26 cellular contexts compared by ENCODE assay signal in genomic region chr10:15146366-15146765, GRCh38. TPM values are rescaled to one million over a fixed set of nuclear protein-coding genes. Genes with fewer than 3 reads are reported as not detected.
A peak's percentile ranks its signal among the peaks of the same experiment; 100 is the strongest.
DNase-seq lines count a peak whose midpoint lies in the region; ATAC-seq, FAIRE-seq and TF ChIP-seq lines count a peak whose summit lies in the region.
"Had no signal": no experiment of that assay in that cellular context is flagged by ENCODE, and none has a peak within 500 bp of the region (broad histone marks: within the 10 kb centered on the region; RNA-seq: fewer than 3 reads in every experiment).

No MANE protein-coding gene starts in this region.

- TF ChIP-seq POLR2A in endothelial cell of umbilical vein (IDR thresholded peaks at IDR 0.05; ENCODE audit: low read depth, low read length), result no peak

- DNase-seq in ELF-1 (ENCODE audit: low read depth, low spot score), result peak; percentile 43
- peak; percentile 83 for DNase-seq in NCI-H146 treated with DMSO at 0.1 percent for 48 hours (lab: John Stamatoyannopoulos, UW; ENCODE audit: unreplicated experiment)
- peak; percentile 20 for DNase-seq in endothelial cell of umbilical vein (ENCODE audit: low read depth, low spot score)
- DNase-seq in NOMO-1 (lab: John Stamatoyannopoulos, UW; ENCODE audit: unreplicated experiment in 2 of 2), result no peak
- DNase-seq: activated CD4-positive, alpha-beta T cell treated with anti-CD3 and anti-CD28 coated beads, Interleukin-2, amount 50 U/mL, for 1 hour; activated CD8-positive, alpha-beta memory T cell treated with anti-CD3 and anti-CD28 coated beads, Interleukin-2, amount 50 U/mL, for 4 hours; activated gamma-delta T cell; amniotic stem cell; cortex of kidney; GF-D8; GM23248; heart left ventricle; immature natural killer cell; left lung; NCI-H510A treated with DMSO at 0.1 percent for 48 hours; PC-3; SIG-M5; stimulated activated CD4-positive, alpha-beta T cell treated with anti-CD3 and anti-CD28 coated beads, Interleukin-2, amount 100 ng/mL, for 24 hours; stimulated activated naive CD4-positive, alpha-beta T cell treated with Interleukin-2 at 50 U/mL for 16 hours; T-helper 1 cell; thyroid gland had no signal

- H3K9ac ChIP-seq in BLaER1 treated with 17β-estradiol and CSF1 and Interleukin-3, amounts not matched to agents 10 nM and 100 nM, result no peak overlapping the region
- H3K9ac ChIP-seq in endothelial cell of umbilical vein (replicated peaks; ENCODE audit: extremely low read depth, insufficient read depth, low read length), result no peak overlapping the region
- H3K9ac ChIP-seq: GM23248 had no signal

- ATAC-seq in GM18870 (IDR thresholded peaks at IDR 0.05; ENCODE audit: unreplicated experiment) (no peak), HG03342 (IDR thresholded peaks at IDR 0.05; ENCODE audit: unreplicated experiment) (no peak)
- ATAC-seq: left lung, PC-3 had no signal

- H3K4me2 ChIP-seq in BLaER1 treated with 17β-estradiol and CSF1 and Interleukin-3, amounts not matched to agents 10 nM and 100 nM, result peak overlapping the region in 6 of 11 experiments; percentile 6 to 35 (median 24); a peak in 6 of 22 replicates
- no peak overlapping the region for H3K4me2 ChIP-seq in endothelial cell of umbilical vein (ENCODE audit: insufficient read depth, low read length)

- peaks cover 3 to 30% (median 22%) of the 10 kb centered on the region in 10 experiments for H3K4me1 ChIP-seq in BLaER1 treated with 17β-estradiol and CSF1 and Interleukin-3, amounts not matched to agents 10 nM and 100 nM
- peaks cover 24% of the 10 kb centered on the region for H3K4me1 ChIP-seq in endothelial cell of umbilical vein (ENCODE audit: control insufficient read depth, extremely low read depth, insufficient read depth, low read length)
- H3K4me1 ChIP-seq: left lung had no signal

- intact Hi-C loops in endothelial cell of umbilical vein (cut with micrococcal nuclease), result loop anchor here (5.0 kb wide), 1 partner anchor 226 kb away; the partner anchor contains the start of gene FAM171A1

- H3K9me3 ChIP-seq in BLaER1 treated with 17β-estradiol and CSF1 and Interleukin-3, amounts not matched to agents 10 nM and 100 nM (replicated peaks in 1 of 11), result peaks cover 0 to 12% (median 0%) of the 10 kb centered on the region in 11 experiments; a peak in 4 of 22 replicates
- H3K9me3 ChIP-seq in endothelial cell of umbilical vein (replicated peaks; ENCODE audit: control insufficient read depth, insufficient read depth, low read length), result no peaks in the 10 kb centered on the region
- H3K9me3 ChIP-seq: heart left ventricle, left lung, prostate gland, thyroid gland had no signal

- no peaks in the 10 kb centered on the region for H3K27me3 ChIP-seq in BLaER1 treated with 17β-estradiol and CSF1 and Interleukin-3, amounts not matched to agents 10 nM and 100 nM
- H3K27me3 ChIP-seq in endothelial cell of umbilical vein (ENCODE audit: control insufficient read depth in 2 of 2, insufficient read depth in 2 of 2, low read length in 2 of 2), result no peaks in the 10 kb centered on the region
- H3K27me3 ChIP-seq: heart left ventricle, left lung, thyroid gland had no signal

- peaks cover 0 to 5% (median 0%) of the 10 kb centered on the region in 11 experiments; a peak in 1 of 22 replicates for H4K20me1 ChIP-seq in BLaER1 treated with 17β-estradiol and CSF1 and Interleukin-3, amounts not matched to agents 10 nM and 100 nM
- peaks cover 2% of the 10 kb centered on the region for H4K20me1 ChIP-seq in endothelial cell of umbilical vein (replicated peaks; ENCODE audit: control insufficient read depth, extremely low read depth, insufficient read depth, low read length)

- CTCF ChIA-PET in endothelial cell of umbilical vein (lab: Charles Lee), result interaction anchor here (1.0 to 3.8 kb wide), 2 partner anchors 22 to 233 kb away, joined by 3 to 23 read pairs; partner anchors contain the start of gene NMT2

- H2AFZ ChIP-seq in endothelial cell of umbilical vein (ENCODE audit: low read depth, low read length), result no peak overlapping the region
- H2AFZ ChIP-seq: GM23248 had no signal

- no peaks in the 10 kb centered on the region for H3K36me3 ChIP-seq in BLaER1 treated with 17β-estradiol and CSF1 and Interleukin-3, amounts not matched to agents 10 nM and 100 nM
- H3K36me3 ChIP-seq in endothelial cell of umbilical vein (ENCODE audit: control insufficient read depth in 2 of 2, extremely low read depth in 1 of 2, insufficient read depth in 2 of 2, low read length in 2 of 2), result no peaks in the 10 kb centered on the region
- H3K36me3 ChIP-seq: heart left ventricle, left lung, prostate gland, thyroid gland had no signal

- H3K4me3 ChIP-seq in BLaER1 treated with 17β-estradiol and CSF1 and Interleukin-3, amounts not matched to agents 10 nM and 100 nM, result no peak overlapping the region
- H3K4me3 ChIP-seq in endothelial cell of umbilical vein (replicated peaks in 1 of 3; ENCODE audit: insufficient read depth in 1 of 3, low read depth in 1 of 3, low read length in 3 of 3), result no peak overlapping the region
- H3K4me3 ChIP-seq: GM23248, heart left ventricle, left lung, prostate gland, thyroid gland had no signal

- no peak for TF ChIP-seq CTCF in endothelial cell of umbilical vein (IDR thresholded peaks at IDR 0.05; ENCODE audit: extremely low read depth in 1 of 2, insufficient read depth in 1 of 2, low read depth in 1 of 2, low read length in 2 of 2)

- H3K79me2 ChIP-seq in endothelial cell of umbilical vein (ENCODE audit: control insufficient read depth, insufficient read depth, low read length), result peaks cover 92% of the 10 kb centered on the region

- FAIRE-seq in endothelial cell of umbilical vein (lab: Jason Lieb, UNC), result peak; percentile 43
- FAIRE-seq: GM19239 had no signal

- BruUV-seq in endothelial cell of umbilical vein (replicated peaks; lab: Mats Ljungman, UMichigan), result no TSS peak

- no peaks in the 10 kb centered on the region for H3K9me1 ChIP-seq in endothelial cell of umbilical vein (replicated peaks; ENCODE audit: control insufficient read depth, extremely low read depth, insufficient read depth, low read length)

- dilution Hi-C loops in endothelial cell of umbilical vein (cut with MboI; ENCODE audit: extremely low pct_ligation_motif_present, low sequenced_read_pairs), result no loop called here

- POLR2A ChIA-PET in endothelial cell of umbilical vein (lab: Charles Lee), result no interaction called here

- H3K27ac ChIP-seq in BLaER1 treated with 17β-estradiol and CSF1 and Interleukin-3, amounts not matched to agents 10 nM and 100 nM, result no peak overlapping the region
- no peak overlapping the region for H3K27ac ChIP-seq in endothelial cell of umbilical vein (ENCODE audit: insufficient read depth, low read depth, low read length)
- H3K27ac ChIP-seq: GM23248, heart left ventricle, left lung, prostate gland, thyroid gland had no signal

TF ChIP-seq in endothelial cell of umbilical vein, 7 proteins besides CTCF, POLR2A, EP300 and RAD21:
- TF ChIP-seq JUN (IDR thresholded peaks at IDR 0.05; ENCODE audit: borderline replicate concordance, insufficient read depth, insufficient read length, low read depth) (no peak), FOS (IDR thresholded peaks at IDR 0.05; ENCODE audit: borderline replicate concordance, insufficient read depth, low read length) (no peak), MYC (IDR thresholded peaks at IDR 0.05; ENCODE audit: low read depth, low read length) (no peak), EZH2 (IDR thresholded peaks at IDR 0.05; ENCODE audit: borderline replicate concordance, low read depth, low read length, severe bottlenecking) (no peak), MAX (IDR thresholded peaks at IDR 0.05; ENCODE audit: insufficient read depth, insufficient read length) (no peak), GATA2 (IDR thresholded peaks at IDR 0.05; ENCODE audit: insufficient read depth, insufficient read length, low read depth, low read length) (no peak), POLR2AphosphoS5 (IDR thresholded peaks at IDR 0.05; ENCODE audit: insufficient read depth, low read depth, low read length) (no peak)

RNA-seq across cellular contexts. Expression of gene NMT2, which starts 22.1 kb away (rescaled TPM):
- 109 and 110 TPM in 2 replicates for total RNA-seq in endothelial cell of umbilical vein
- polyA plus RNA-seq in endothelial cell of umbilical vein, result 31.9 and 39.0 TPM in 2 replicates
- polyA plus RNA-seq in endothelial cell of umbilical vein (2011; cell fraction: cytosol; rRNA removed), result 48.3 and 49.3 TPM in 2 replicates
- polyA plus RNA-seq in endothelial cell of umbilical vein (2011; cell fraction: nucleus; rRNA removed), result 78.4 and 107 TPM in 2 replicates
- polyA plus RNA-seq in endothelial cell of umbilical vein (2012), result 58.9 and 84.5 TPM in 2 replicates
- polyA minus RNA-seq in endothelial cell of umbilical vein, result 32.7 and 34.9 TPM in 2 replicates
- not detected for polyA minus RNA-seq in endothelial cell of umbilical vein (2011; cell fraction: cytosol; rRNA and poly(A)+ RNA removed)
- polyA minus RNA-seq in endothelial cell of umbilical vein (2011; cell fraction: nucleus; rRNA and poly(A)+ RNA removed), result 58.9 and 70.1 TPM in 2 replicates

RNA-seq across cellular contexts. Expression of gene RPP38, which starts 49.2 kb away (rescaled TPM):
- total RNA-seq in endothelial cell of umbilical vein, result 10.3 and 10.6 TPM in 2 replicates
- polyA plus RNA-seq in endothelial cell of umbilical vein, result 9.0 and 10.8 TPM in 2 replicates
- polyA plus RNA-seq in endothelial cell of umbilical vein (2011; cell fraction: cytosol; rRNA removed), result 14.5 and 16.3 TPM in 2 replicates
- 7.7 and 12.6 TPM in 2 replicates for polyA plus RNA-seq in endothelial cell of umbilical vein (2011; cell fraction: nucleus; rRNA removed)
- 17.8 and 18.3 TPM in 2 replicates for polyA plus RNA-seq in endothelial cell of umbilical vein (2012)
- polyA minus RNA-seq in endothelial cell of umbilical vein, result 6.7 and 13.2 TPM in 2 replicates
- 8.5 TPM for polyA minus RNA-seq in endothelial cell of umbilical vein (2011; cell fraction: cytosol; rRNA and poly(A)+ RNA removed)
- 4.0 and 4.7 TPM in 2 replicates for polyA minus RNA-seq in endothelial cell of umbilical vein (2011; cell fraction: nucleus; rRNA and poly(A)+ RNA removed)

RNA-seq across cellular contexts. Expression of gene ACBD7, which starts 57.8 kb away (rescaled TPM):
- 1.7 and 2.8 TPM in 2 replicates for total RNA-seq in endothelial cell of umbilical vein
- 1.2 TPM in 2 replicates for polyA plus RNA-seq in endothelial cell of umbilical vein
- polyA plus RNA-seq in endothelial cell of umbilical vein (2011; cell fraction: cytosol; rRNA removed), result 1.4 and 1.5 TPM in 2 replicates
- polyA plus RNA-seq in endothelial cell of umbilical vein (2011; cell fraction: nucleus; rRNA removed), result 1.4 and 1.8 TPM in 2 replicates
- 0.61 and 1.4 TPM in 2 replicates for polyA plus RNA-seq in endothelial cell of umbilical vein (2012)
- 0.74 and 0.90 TPM in 2 replicates for polyA minus RNA-seq in endothelial cell of umbilical vein
- polyA minus RNA-seq in endothelial cell of umbilical vein (2011; cell fraction: cytosol; rRNA and poly(A)+ RNA removed), result not detected
- polyA minus RNA-seq in endothelial cell of umbilical vein (2011; cell fraction: nucleus; rRNA and poly(A)+ RNA removed), result 0.43 and 1.6 TPM in 2 replicates
- polyA plus RNA-seq: GM23248, immature natural killer cell had no signal

Comparison
In these comparisons a context has a peak if more than half of its experiments do, and no peak if none do; other contexts are left out.
1. DNase-seq: peak in ELF-1 (single experiment), NCI-H146 treated with DMSO at 0.1 percent for 48 hours (single experiment) and endothelial cell of umbilical vein (single experiment); none in NOMO-1 (0 of 2).